ENCODE assay signal across 9 cellular contexts in genomic region chr2:222993920-222994650, GRCh38. TPM values are rescaled to one million over a fixed set of nuclear protein-coding genes. Genes with fewer than 3 reads are reported as not detected.
DNase-seq lines count a peak whose midpoint lies in the region; ATAC-seq lines count a peak whose summit lies in the region.
"Had no signal": no experiment of that assay in that cellular context is flagged by ENCODE, and none has a peak within 500 bp of the region (broad histone marks: within the 10 kb centered on the region; RNA-seq: fewer than 3 reads in every experiment).

No MANE protein-coding gene starts in this region.

- H3K4me3 Mint-ChIP-seq in activated T-helper 2 cell treated with anti-CD3 and anti-CD28 coated beads, Interferon-gamma antibody, Interleukin-2, Interleukin-4, amounts not matched to agents 10 μg/mL and 5 μg/mL and 100 μg/mL, durations not matched to agents 14 hours and 24 hours and 36 hours (ENCODE audit: low read depth): no peak overlapping the region

- H3K9ac ChIP-seq in subcutaneous abdominal adipose tissue (ENCODE audit: low read length in 5 of 5): peak overlapping the region in 1 of 5 donors; percentile 5

- H3K27ac ChIP-seq in caudate nucleus (ENCODE audit: low read depth, low read length): peak overlapping the region; percentile 97
- H3K27ac ChIP-seq in subcutaneous abdominal adipose tissue (ENCODE audit: low read depth, low read length): peak overlapping the region; percentile 73
- H3K27ac ChIP-seq: SJSA1 had no signal

- no peaks in the 10 kb centered on the region for H3K36me3 ChIP-seq in subcutaneous abdominal adipose tissue (ENCODE audit: control insufficient read depth in 5 of 5, insufficient read depth in 5 of 5, low read length in 5 of 5)
- H3K36me3 ChIP-seq: SJSA1 had no signal

- H3K27me3 ChIP-seq in subcutaneous abdominal adipose tissue (ENCODE audit: control insufficient read depth in 5 of 5, insufficient read depth in 4 of 5, low read length in 5 of 5): no peaks in the 10 kb centered on the region
- H3K27me3 ChIP-seq: SJSA1 had no signal

- H3K9me3 Mint-ChIP-seq in activated T-helper 2 cell treated with anti-CD3 and anti-CD28 coated beads, Interferon-gamma antibody, Interleukin-2, Interleukin-4, amounts not matched to agents 10 μg/mL and 5 μg/mL and 100 μg/mL, durations not matched to agents 14 hours and 24 hours and 36 hours: no peaks in the 10 kb centered on the region

- no peaks in the 10 kb centered on the region for H3K36me3 Mint-ChIP-seq in activated T-helper 2 cell treated with anti-CD3 and anti-CD28 coated beads, Interferon-gamma antibody, Interleukin-2, Interleukin-4, amounts not matched to agents 10 μg/mL and 5 μg/mL and 100 μg/mL, durations not matched to agents 14 hours and 24 hours and 36 hours (ENCODE audit: low read depth)

- H3K9me3 ChIP-seq in subcutaneous abdominal adipose tissue (ENCODE audit: control insufficient read depth in 5 of 5, low read length in 5 of 5): no peaks in the 10 kb centered on the region
- H3K9me3 ChIP-seq: SJSA1 had no signal

- H3K4me3 ChIP-seq in subcutaneous abdominal adipose tissue (ENCODE audit: low read depth in 1 of 5, low read length in 5 of 5): peak overlapping the region in 1 of 5 donors; percentile 36
- H3K4me3 ChIP-seq: SJSA1 had no signal

- H3K27ac Mint-ChIP-seq in activated T-helper 2 cell treated with anti-CD3 and anti-CD28 coated beads, Interferon-gamma antibody, Interleukin-2, Interleukin-4, amounts not matched to agents 10 μg/mL and 5 μg/mL and 100 μg/mL, durations not matched to agents 14 hours and 24 hours and 36 hours: no peak overlapping the region

- ATAC-seq in left colon (peak; percentile 42), GM21619 (IDR thresholded peaks at IDR 0.05; ENCODE audit: unreplicated experiment) (no peak), HG02588 (IDR thresholded peaks at IDR 0.05; ENCODE audit: unreplicated experiment) (no peak)

- peaks cover 6% of the 10 kb centered on the region for H3K27me3 Mint-ChIP-seq in activated T-helper 2 cell treated with anti-CD3 and anti-CD28 coated beads, Interferon-gamma antibody, Interleukin-2, Interleukin-4, amounts not matched to agents 10 μg/mL and 5 μg/mL and 100 μg/mL, durations not matched to agents 14 hours and 24 hours and 36 hours (ENCODE audit: low read depth)

- intact Hi-C loops in left colon (cut with DNase I, micrococcal nuclease): no loop called here
- intact Hi-C loops in activated T-helper 2 cell treated with anti-CD3 and anti-CD28 coated beads, Interferon-gamma antibody, Interleukin-2, Interleukin-4, amounts not matched to agents 10 μg/mL and 5 μg/mL and 100 μg/mL, durations not matched to agents 14 hours and 24 hours and 36 hours (cut with micrococcal nuclease): no loop called here

- H3K4me1 Mint-ChIP-seq in activated T-helper 2 cell treated with anti-CD3 and anti-CD28 coated beads, Interferon-gamma antibody, Interleukin-2, Interleukin-4, amounts not matched to agents 10 μg/mL and 5 μg/mL and 100 μg/mL, durations not matched to agents 14 hours and 24 hours and 36 hours (ENCODE audit: low read depth): no peaks in the 10 kb centered on the region

- DNase-seq in LoVo (ENCODE audit: low spot score): peak; percentile 19
- DNase-seq in caudate nucleus (lab: John Stamatoyannopoulos, UW): peak in 58 of 61 donors; percentile 3 to 90 (median 66)
- peak; percentile 34 to 80 for DNase-seq in left colon
- DNase-seq in MV-4-11 (lab: John Stamatoyannopoulos, UW): no peak
- no peak for DNase-seq in activated T-helper 2 cell treated with anti-CD3 and anti-CD28 coated beads, Interferon-gamma antibody, Interleukin-2, Interleukin-4, amounts not matched to agents 10 μg/mL and 5 μg/mL and 100 μg/mL, durations not matched to agents 14 hours and 24 hours and 36 hours (ENCODE audit: low spot score)

- H3K4me1 ChIP-seq in subcutaneous abdominal adipose tissue (ENCODE audit: control insufficient read depth in 5 of 5, insufficient read depth in 5 of 5, low read length in 5 of 5): peaks cover 4 to 16% (median 12%) of the 10 kb centered on the region in 5 donors
- H3K4me1 ChIP-seq: SJSA1 had no signal

RNA-seq across cellular contexts. Expression of gene KCNE4, which starts 57.9 kb away (rescaled TPM):
- total RNA-seq in left colon: under 1 TPM; 0.76 to 0.89 TPM
- not detected in 2 replicates for total RNA-seq in activated T-helper 2 cell treated with anti-CD3 and anti-CD28 coated beads, Interferon-gamma antibody, Interleukin-2, Interleukin-4, amounts not matched to agents 10 μg/mL and 5 μg/mL and 100 μg/mL, durations not matched to agents 14 hours and 24 hours and 36 hours

Comparison
In these comparisons a context has a peak if more than half of its experiments do, and no peak if none do; other contexts are left out.
1. DNase-seq: peak in LoVo (single experiment), caudate nucleus (58 of 61) and left colon (2 of 2); none in MV-4-11 (single experiment) and activated T-helper 2 cell treated with anti-CD3 and anti-CD28 coated beads, Interferon-gamma antibody, Interleukin-2, Interleukin-4, amounts not matched to agents 10 μg/mL and 5 μg/mL and 100 μg/mL, durations not matched to agents 14 hours and 24 hours and 36 hours (single experiment).